In genomic region chr5:607541-608285, GRCh38 we compare ENCODE assay signal across 10 cellular contexts. TPM values are rescaled to one million over a fixed set of nuclear protein-coding genes. Genes with fewer than 3 reads are reported as not detected.
DNase-seq lines count a peak whose midpoint lies in the region; ATAC-seq and TF ChIP-seq lines count a peak whose summit lies in the region.
"Had no signal": no experiment of that assay in that cellular context is flagged by ENCODE, and none has a peak within 500 bp of the region (broad histone marks: within the 10 kb centered on the region; RNA-seq: fewer than 3 reads in every experiment).

No MANE protein-coding gene starts in this region.

- H2AFZ ChIP-seq in OCI-LY3 (ENCODE audit: low read depth, low read length): no peak overlapping the region

- H3K9me3 Mint-ChIP-seq in activated T-cell treated with anti-CD3 and anti-CD28 coated beads, Interleukin-2, amount 50 U/mL, for 4 hours: no peaks in the 10 kb centered on the region

- H3K4me1 Mint-ChIP-seq in activated T-cell treated with anti-CD3 and anti-CD28 coated beads, Interleukin-2, amount 50 U/mL, for 4 hours (ENCODE audit: low read depth): peaks cover 17% of the 10 kb centered on the region

- H3K9ac ChIP-seq in OCI-LY3 (ENCODE audit: low read length): no peak overlapping the region

- H3K9me3 ChIP-seq in OCI-LY3 (ENCODE audit: insufficient read depth, low read length) (no peaks in the 10 kb centered on the region), spleen (no peaks in the 10 kb centered on the region)

- DNase-seq in activated T-cell treated with anti-CD3 and anti-CD28 coated beads, Interleukin-2, amount 50 U/mL, for 4 hours: no peak
- no peak for DNase-seq in activated T-cell treated with anti-CD3 and anti-CD28 coated beads, Interleukin-2, amount 50 U/mL, for 1 hour
- DNase-seq in spleen: peak; percentile 86
- no peak for DNase-seq in GDM1 (lab: John Stamatoyannopoulos, UW)
- DNase-seq: H9, NCI-H345 had no signal

- no peak for ATAC-seq in activated T-cell treated with anti-CD3 and anti-CD28 coated beads, Interleukin-2, amount 50 U/mL, for 4 hours
- ATAC-seq in HG02870 (IDR thresholded peaks at IDR 0.05; ENCODE audit: unreplicated experiment) (peak; percentile 56), GM19455 (IDR thresholded peaks at IDR 0.05; ENCODE audit: unreplicated experiment) (no peak), GM21367 (IDR thresholded peaks at IDR 0.05; ENCODE audit: unreplicated experiment) (no peak)

- H3K4me2 ChIP-seq in OCI-LY3 (ENCODE audit: low read length): peak overlapping the region; percentile 54

- TF ChIP-seq POLR2A in spleen (IDR thresholded peaks at IDR 0.05): no peak

- H3K4me3 ChIP-seq in OCI-LY3 (ENCODE audit: low read length) (no peak overlapping the region), spleen (no peak overlapping the region)

- intact Hi-C loops in spleen (cut with DNase I; ENCODE audit: low total_unique reads): no loop called here

- no peaks in the 10 kb centered on the region for H3K27me3 ChIP-seq in OCI-LY3 (ENCODE audit: low read depth, low read length)
- peaks cover 0 to 57% (median 14%) of the 10 kb centered on the region in 7 donors for H3K27me3 ChIP-seq in spleen (replicated peaks in 1 of 7)

- H3K27ac ChIP-seq in OCI-LY3 (ENCODE audit: low read length) (no peak overlapping the region), spleen (no peak overlapping the region)

- peaks cover 13% of the 10 kb centered on the region for H3K4me1 ChIP-seq in OCI-LY3 (ENCODE audit: low read length)
- peaks cover 0 to 28% (median 13%) of the 10 kb centered on the region in 6 donors for H3K4me1 ChIP-seq in spleen

- H3K79me2 ChIP-seq in OCI-LY3 (ENCODE audit: low read length): peaks cover 4% of the 10 kb centered on the region

- no peaks in the 10 kb centered on the region for H3K36me3 Mint-ChIP-seq in activated T-cell treated with anti-CD3 and anti-CD28 coated beads, Interleukin-2, amount 50 U/mL, for 4 hours (ENCODE audit: insufficient read depth)

- H3K4me3 Mint-ChIP-seq in activated T-cell treated with anti-CD3 and anti-CD28 coated beads, Interleukin-2, amount 50 U/mL, for 4 hours: peak overlapping the region; percentile 21
- H3K4me3 Mint-ChIP-seq: H9 had no signal

- H3K36me3 ChIP-seq in OCI-LY3 (replicated peaks; ENCODE audit: low read depth, low read length) (peaks cover under 1% of the 10 kb centered on the region), spleen (no peaks in the 10 kb centered on the region)

- 53 to 68% (median 63%) methylated on average over 36 of the region's 36 CpGs for WGBS in spleen, 5 donors

- peaks cover 22% of the 10 kb centered on the region for H3K27me3 Mint-ChIP-seq in activated T-cell treated with anti-CD3 and anti-CD28 coated beads, Interleukin-2, amount 50 U/mL, for 4 hours (ENCODE audit: low read depth)

- H4K20me1 ChIP-seq in OCI-LY3 (ENCODE audit: insufficient read depth, low read length): no peaks in the 10 kb centered on the region

- TF ChIP-seq CTCF in OCI-LY3 (IDR thresholded peaks at IDR 0.05; ENCODE audit: low read depth, low read length) (no peak), spleen (IDR thresholded peaks at IDR 0.05 in 8 of 11, conservative IDR thresholded peaks at IDR 0.05 in 3 of 11) (no peak)

RNA-seq across cellular contexts. Expression of gene CEP72, which starts 4.4 kb away (rescaled TPM):
- total RNA-seq in activated T-cell treated with anti-CD3 and anti-CD28 coated beads, Interleukin-2, amount 50 U/mL, for 4 hours: 10 to 100 TPM; 19.7 to 20.4 (median 19.9) TPM
- total RNA-seq in spleen: 10 to 100 TPM in 4 of 7 donors, 1 to 10 TPM in 3; 8.5 to 13.1 (median 10.4) TPM
- polyA plus RNA-seq in spleen: 1 to 10 TPM; 2.1 to 4.5 (median 2.9) TPM
